15 cellular contexts compared by ENCODE assay signal in the genomic region with DNA sequence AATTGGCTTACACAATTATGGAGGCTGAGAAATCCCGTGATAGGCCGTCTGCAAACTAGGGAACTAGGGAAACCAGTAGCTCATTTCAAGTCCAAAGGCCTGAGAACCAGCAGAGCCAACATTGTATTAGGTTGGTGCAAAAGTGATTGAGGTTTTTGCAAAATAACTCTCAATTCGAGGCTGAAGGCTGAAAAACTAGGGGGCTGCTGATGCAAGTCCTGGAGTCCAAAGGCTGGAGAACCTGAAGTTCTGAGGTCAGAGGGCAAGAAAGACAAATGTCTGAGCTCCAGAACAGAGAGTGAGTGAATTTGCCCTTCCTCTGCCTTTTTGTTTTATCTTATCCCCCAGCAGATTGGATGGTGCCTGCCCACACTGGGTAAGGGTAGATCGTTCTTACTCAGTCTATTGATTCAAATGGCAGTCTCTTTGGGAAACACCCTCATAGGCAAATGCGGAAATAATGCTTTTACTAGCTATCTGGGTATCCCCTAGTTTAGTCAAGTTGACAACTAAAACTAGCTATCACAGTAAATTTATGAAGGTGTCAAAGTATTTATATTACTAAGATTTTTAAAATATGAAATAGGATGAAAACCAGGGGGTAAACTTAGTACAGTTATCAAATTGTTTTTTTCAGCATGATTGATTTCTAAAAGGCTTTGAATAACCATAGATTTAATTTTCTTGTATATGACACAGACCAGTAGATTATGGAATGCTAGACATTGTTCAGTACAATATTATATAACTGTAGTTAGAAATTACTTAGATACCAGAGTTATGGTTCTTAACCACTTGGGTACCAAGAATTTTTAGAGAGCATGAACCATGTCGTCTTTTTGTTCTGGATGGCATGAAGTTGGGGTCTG. TPM values are rescaled to one million over a fixed set of nuclear protein-coding genes. Genes with fewer than 3 reads are reported as not detected.
DNase-seq lines count a peak whose midpoint lies in the region; ATAC-seq and TF ChIP-seq lines count a peak whose summit lies in the region.
"Had no signal": no experiment of that assay in that cellular context is flagged by ENCODE, and none has a peak within 500 bp of the region (broad histone marks: within the 10 kb centered on the region; RNA-seq: fewer than 3 reads in every experiment).

No MANE protein-coding gene starts in this region.

- no peak overlapping the region for H4K91ac ChIP-seq in trophoblast cell (ENCODE audit: low read depth, low read length)

- no peak overlapping the region for H2BK5ac ChIP-seq in trophoblast cell (ENCODE audit: low read depth, low read length, poor library complexity)

- H4K8ac ChIP-seq in trophoblast cell (ENCODE audit: low read depth, low read length): no peak overlapping the region

- H3K27ac ChIP-seq in trophoblast cell (ENCODE audit: low read depth, low read length) (no peak overlapping the region), right atrium auricular region (peak overlapping the region in 1 of 2 donors; percentile 30)
- H3K27ac ChIP-seq: colonic mucosa, epithelial cell of prostate had no signal

- H3K4me2 ChIP-seq in trophoblast cell (ENCODE audit: low read length): no peak overlapping the region

- no peak overlapping the region for H2AFZ ChIP-seq in trophoblast cell (ENCODE audit: insufficient read depth, low read length, poor library complexity)

- TF ChIP-seq CTCF in right atrium auricular region (IDR thresholded peaks at IDR 0.05): no peak

- peak; percentile 63 for ATAC-seq in GM19463 (IDR thresholded peaks at IDR 0.05; ENCODE audit: unreplicated experiment)
- ATAC-seq in HG03442 (IDR thresholded peaks at IDR 0.05; ENCODE audit: unreplicated experiment): peak; percentile 60

- no peaks in the 10 kb centered on the region for H3K79me2 ChIP-seq in trophoblast cell (ENCODE audit: control insufficient read depth, insufficient read depth, low read length, poor library complexity)

- no peak overlapping the region for H3K4me3 ChIP-seq in trophoblast cell (ENCODE audit: low read depth, low read length)
- no peak overlapping the region for H3K4me3 ChIP-seq in right atrium auricular region
- no peak overlapping the region for H3K4me3 ChIP-seq in H7 (ENCODE audit: insufficient read depth, low read depth, low read length)
- H3K4me3 ChIP-seq: colonic mucosa had no signal

- H3K27me3 ChIP-seq in trophoblast cell (ENCODE audit: insufficient read depth, low read length) (no peaks in the 10 kb centered on the region), right atrium auricular region (no peaks in the 10 kb centered on the region), H7 (ENCODE audit: control insufficient read depth, insufficient read depth, low read length) (no peaks in the 10 kb centered on the region)
- H3K27me3 ChIP-seq: colonic mucosa had no signal

- H3K79me1 ChIP-seq in trophoblast cell (ENCODE audit: low read length): no peaks in the 10 kb centered on the region

- H2BK12ac ChIP-seq in trophoblast cell (ENCODE audit: low read length): no peak overlapping the region

- H3K18ac ChIP-seq in trophoblast cell (ENCODE audit: low read length): no peak overlapping the region

- H4K12ac ChIP-seq in trophoblast cell (ENCODE audit: low read depth, low read length): no peak overlapping the region

- peak; percentile 23 for DNase-seq in activated naive CD4-positive, alpha-beta T cell treated with Interleukin-2 at 50 U/mL for 16 hours
- DNase-seq in activated naive CD4-positive, alpha-beta T cell treated with anti-CD3 and anti-CD28 coated beads, Interleukin-2, amount 50 U/mL, for 16 hours: no peak
- DNase-seq in trophoblast cell (peak; percentile 53 to 84), right atrium auricular region (ENCODE audit: low spot score) (no peak), NCI-H1092 (lab: John Stamatoyannopoulos, UW) (no peak), H7 (no peak)
- DNase-seq: aorta, Calu3, colonic mucosa, KBM-7, NCI-H1105 treated with DMSO at 0.1 percent for 48 hours, NCI-H345 had no signal

- H2AK5ac ChIP-seq in trophoblast cell (ENCODE audit: low read length): no peak overlapping the region

- H3K9me3 ChIP-seq in trophoblast cell (ENCODE audit: insufficient read depth, low read depth, low read length) (no peaks in the 10 kb centered on the region), right atrium auricular region (peaks cover 0 to 3% of the 10 kb centered on the region in 2 donors)
- H3K9me3 ChIP-seq: colonic mucosa had no signal

- H3K4me1 ChIP-seq in trophoblast cell (ENCODE audit: control insufficient read depth in 1 of 2, insufficient read depth in 2 of 2, low read length in 2 of 2) (no peaks in the 10 kb centered on the region), right atrium auricular region (peaks cover 0 to 15% of the 10 kb centered on the region in 2 donors)
- H3K4me1 ChIP-seq: colonic mucosa had no signal

- no peak overlapping the region for H3K14ac ChIP-seq in trophoblast cell (ENCODE audit: low read length)

- no peak overlapping the region for H3K23ac ChIP-seq in trophoblast cell (ENCODE audit: low read length)

- H2BK120ac ChIP-seq in trophoblast cell (ENCODE audit: insufficient read depth, low read length, poor library complexity): no peak overlapping the region

- no peak overlapping the region for H3K9ac ChIP-seq in trophoblast cell (ENCODE audit: low read length)

- no CpG with 5 or more reads among the region's 6 CpGs for WGBS in trophoblast cell (ENCODE audit: extremely low coverage, insufficient coverage, insufficient read length)

- H3K36me3 ChIP-seq in trophoblast cell (ENCODE audit: control insufficient read depth in 1 of 2, insufficient read depth in 2 of 2, low read length in 2 of 2) (no peaks in the 10 kb centered on the region), right atrium auricular region (no peaks in the 10 kb centered on the region), H7 (replicated peaks; ENCODE audit: control insufficient read depth, insufficient read depth, low read length) (no peaks in the 10 kb centered on the region)
- H3K36me3 ChIP-seq: colonic mucosa had no signal

- no peak overlapping the region for H3K4ac ChIP-seq in trophoblast cell (ENCODE audit: low read depth, low read length)

RNA-seq across cellular contexts. Expression of gene RABGAP1L, which starts 15.4 kb away (rescaled TPM):
- 10.1 and 10.9 TPM in 2 replicates for polyA plus RNA-seq in trophoblast cell (2013)
- total RNA-seq in right atrium auricular region: 100 to 1,000 TPM; 148 to 174 TPM
- 31.9 and 57.9 TPM in 2 replicates for total RNA-seq in H7 (2014; rRNA removed; shearing (Covaris generic))

Comparison
In these comparisons a context has a peak if more than half of its experiments do, and no peak if none do; other contexts are left out.
1. DNase-seq: peak in activated naive CD4-positive, alpha-beta T cell treated with Interleukin-2 at 50 U/mL for 16 hours (single experiment) and trophoblast cell (2 of 2); none in activated naive CD4-positive, alpha-beta T cell treated with anti-CD3 and anti-CD28 coated beads, Interleukin-2, amount 50 U/mL, for 16 hours (single experiment), right atrium auricular region (single experiment), NCI-H1092 (single experiment) and H7 (single experiment).